Comparison of ENCODE assay signal across 8 cellular contexts in the genomic region with DNA sequence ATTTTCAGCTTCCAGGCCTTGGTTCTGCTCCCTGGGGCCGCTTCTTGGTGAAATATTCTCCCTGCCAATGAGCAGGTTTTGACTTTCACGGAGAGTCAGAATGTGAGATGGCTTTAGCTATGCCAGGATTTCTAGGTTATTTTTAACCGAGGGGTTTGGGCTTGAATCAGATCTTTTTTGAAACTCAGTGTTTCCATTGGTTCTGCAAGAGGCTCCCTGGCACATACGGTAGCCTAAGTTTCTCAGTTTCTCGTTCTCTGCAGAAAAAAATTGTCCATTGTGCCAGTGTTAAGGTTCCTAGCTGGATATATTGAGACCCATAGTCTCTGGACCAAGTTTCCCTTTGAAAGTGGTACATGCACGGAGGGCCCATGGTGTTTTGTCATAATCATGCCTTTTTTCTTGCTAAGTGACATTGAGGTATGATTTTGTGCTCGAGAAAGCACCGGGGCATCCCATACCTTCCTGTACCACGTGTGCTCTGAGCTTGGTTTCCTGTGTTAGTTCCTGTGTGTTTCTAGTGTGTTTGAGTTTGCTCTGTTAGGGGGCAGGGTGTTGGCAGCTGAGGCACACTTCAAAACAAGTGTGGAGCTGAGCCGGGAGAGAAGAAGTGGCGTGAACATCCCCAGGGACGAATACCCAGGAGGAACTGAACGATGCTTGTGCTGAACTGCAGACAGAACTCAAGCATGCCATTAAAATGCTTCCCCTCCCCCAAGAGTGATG.
A peak's percentile ranks its signal among the peaks of the same experiment; 100 is the strongest.
DNase-seq lines count a peak whose midpoint lies in the region; ATAC-seq and TF ChIP-seq lines count a peak whose summit lies in the region.

No MANE protein-coding gene starts in this region.

- peak overlapping the region; percentile 76 for H3K4me3 Mint-ChIP-seq in activated naive CD8-positive, alpha-beta T cell treated with anti-CD3 and anti-CD28 coated beads, Interleukin-2, amount 10 ng/mL, durations not matched to agents 7 days and 5 days

- POLR2A ChIA-PET in activated naive CD8-positive, alpha-beta T cell treated with anti-CD3 and anti-CD28 coated beads, Interleukin-2, amount 10 ng/mL, durations not matched to agents 7 days and 5 days (lab: Charles Lee) = interaction anchor here (0.8 to 3.4 kb wide), 10 partner anchors 9 to 231 kb away, joined by 3 to 37 read pairs (median 3); partner anchors contain the start of gene HS3ST3B1

- peak; percentile 96 for ATAC-seq in GM21447 (IDR thresholded peaks at IDR 0.05; ENCODE audit: unreplicated experiment)
- peak; percentile 99 for ATAC-seq in activated naive CD8-positive, alpha-beta T cell treated with anti-CD3 and anti-CD28 coated beads, Interleukin-2, amount 10 ng/mL, durations not matched to agents 7 days and 5 days (ENCODE audit: low read depth)
- no peak for ATAC-seq in GM19467 (IDR thresholded peaks at IDR 0.05; ENCODE audit: unreplicated experiment)
- no peak for ATAC-seq in Right ventricle myocardium inferior

- peaks cover 30% of the 10 kb centered on the region for H3K4me1 Mint-ChIP-seq in activated naive CD8-positive, alpha-beta T cell treated with anti-CD3 and anti-CD28 coated beads, Interleukin-2, amount 10 ng/mL, durations not matched to agents 7 days and 5 days

- no peak for TF ChIP-seq POLR2A in NB4 (IDR thresholded peaks at IDR 0.05; ENCODE audit: extremely low read depth, insufficient read length)

- H3K27me3 Mint-ChIP-seq in activated naive CD8-positive, alpha-beta T cell treated with anti-CD3 and anti-CD28 coated beads, Interleukin-2, amount 10 ng/mL, durations not matched to agents 7 days and 5 days = no peaks in the 10 kb centered on the region

- H3K36me3 Mint-ChIP-seq in activated naive CD8-positive, alpha-beta T cell treated with anti-CD3 and anti-CD28 coated beads, Interleukin-2, amount 10 ng/mL, durations not matched to agents 7 days and 5 days = peaks cover 6% of the 10 kb centered on the region

- DNase-seq in NB4 (ENCODE audit: low read depth) (peak; percentile 65), NCI-H1417 (lab: John Stamatoyannopoulos, UW) (no peak), HPDE6-E6E7 (ENCODE audit: extremely low spot score) (no peak), Right ventricle myocardium inferior (ENCODE audit: missing footprints) (no peak)
- DNase-seq in activated naive CD8-positive, alpha-beta T cell treated with anti-CD3 and anti-CD28 coated beads, Interleukin-2, amount 10 ng/mL, durations not matched to agents 7 days and 5 days = peak; percentile 51
- DNase-seq in stimulated activated CD8-positive, alpha-beta memory T cell treated with anti-CD3 and anti-CD28 coated beads, Interleukin-7, amount 100 ng/mL, for 1 hour (ENCODE audit: low read depth in 2 of 2) = peak; percentile 20 to 29

- intact Hi-C loops in Right ventricle myocardium inferior (cut with DNase I) = loop anchor here (10.0 kb wide), 1 partner anchor 73 kb away; no protein-coding TSS in a partner anchor

- H3K4me3 ChIP-seq in NB4 (ENCODE audit: low read depth, low read length) = no peak overlapping the region

- no peak for TF ChIP-seq CTCF in NB4 (IDR thresholded peaks at IDR 0.05; ENCODE audit: low read depth, low read length)

- H3K27ac Mint-ChIP-seq in activated naive CD8-positive, alpha-beta T cell treated with anti-CD3 and anti-CD28 coated beads, Interleukin-2, amount 10 ng/mL, durations not matched to agents 7 days and 5 days = peak overlapping the region; percentile 86

- H3K9me3 Mint-ChIP-seq in activated naive CD8-positive, alpha-beta T cell treated with anti-CD3 and anti-CD28 coated beads, Interleukin-2, amount 10 ng/mL, durations not matched to agents 7 days and 5 days = peaks cover 4% of the 10 kb centered on the region

Comparison
In these comparisons a context has a peak if more than half of its experiments do, and no peak if none do; other contexts are left out.
1. ATAC-seq: peak in GM21447 (single experiment) and activated naive CD8-positive, alpha-beta T cell treated with anti-CD3 and anti-CD28 coated beads, Interleukin-2, amount 10 ng/mL, durations not matched to agents 7 days and 5 days (single experiment); none in GM19467 (single experiment) and Right ventricle myocardium inferior (single experiment).
2. DNase-seq: peak in NB4 (single experiment), activated naive CD8-positive, alpha-beta T cell treated with anti-CD3 and anti-CD28 coated beads, Interleukin-2, amount 10 ng/mL, durations not matched to agents 7 days and 5 days (single experiment) and stimulated activated CD8-positive, alpha-beta memory T cell treated with anti-CD3 and anti-CD28 coated beads, Interleukin-7, amount 100 ng/mL, for 1 hour (2 of 2); none in NCI-H1417 (0 of 3), HPDE6-E6E7 (single experiment) and Right ventricle myocardium inferior (single experiment).